18 cellular contexts compared by ENCODE assay signal in genomic region chr9:69485466-69485865, GRCh38.
DNase-seq lines count a peak whose midpoint lies in the region; ATAC-seq and TF ChIP-seq lines count a peak whose summit lies in the region.
"Had no signal": no experiment of that assay in that cellular context is flagged by ENCODE, and none has a peak within 500 bp of the region (broad histone marks: within the 10 kb centered on the region; RNA-seq: fewer than 3 reads in every experiment).

No MANE protein-coding gene starts in this region.

- no peaks in the 10 kb centered on the region for H3K36me3 Mint-ChIP-seq in CD4-positive, alpha-beta T cell (ENCODE audit: low read depth)

- no TSS peak for BruUV-seq in PC-9 (replicated peaks; lab: Mats Ljungman, UMichigan)

- H3K4me1 ChIP-seq in PC-9 (replicated peaks; ENCODE audit: insufficient read depth) (peaks cover 26% of the 10 kb centered on the region), colonic mucosa (no peaks in the 10 kb centered on the region), right lobe of liver (no peaks in the 10 kb centered on the region), spleen (no peaks in the 10 kb centered on the region)
- H3K4me1 ChIP-seq: A549 had no signal

- no peak overlapping the region for H3K27ac ChIP-seq in CD4-positive, alpha-beta T cell (ENCODE audit: low read depth, low read length)
- H3K27ac ChIP-seq in PC-9 (no peak overlapping the region), colonic mucosa (no peak overlapping the region), right lobe of liver (no peak overlapping the region), spleen (no peak overlapping the region)
- H3K27ac ChIP-seq: A549 had no signal

- H3K4me1 Mint-ChIP-seq in CD4-positive, alpha-beta T cell (ENCODE audit: low read depth), result no peaks in the 10 kb centered on the region

- ATAC-seq in CD4-positive, alpha-beta T cell (ENCODE audit: poor library complexity), result peak; percentile 39
- peak in 3 of 4 donors; percentile 30 to 76 (median 34) for ATAC-seq in right lobe of liver
- ATAC-seq: A549, GM23338 had no signal

- H3K27me3 ChIP-seq in CD4-positive, alpha-beta T cell (ENCODE audit: control insufficient read depth, insufficient read depth, low read length), result no peaks in the 10 kb centered on the region
- no peaks in the 10 kb centered on the region for H3K27me3 ChIP-seq in PC-9 (ENCODE audit: insufficient read depth, low read depth)
- H3K27me3 ChIP-seq in colonic mucosa, result no peaks in the 10 kb centered on the region
- no peaks in the 10 kb centered on the region for H3K27me3 ChIP-seq in right lobe of liver
- H3K27me3 ChIP-seq in spleen (replicated peaks in 1 of 7), result no peaks in the 10 kb centered on the region

- no peaks in the 10 kb centered on the region for H4K20me1 ChIP-seq in PC-9 (ENCODE audit: insufficient read depth)

- H3F3A ChIP-seq in PC-9 (ENCODE audit: insufficient read depth, low read depth), result no peaks in the 10 kb centered on the region

- H3K4me3 ChIP-seq in PC-9 (no peak overlapping the region), colonic mucosa (no peak overlapping the region), right lobe of liver (no peak overlapping the region), spleen (no peak overlapping the region)
- H3K4me3 ChIP-seq: A549, GM23338 had no signal

- no peak for TF ChIP-seq CTCF in CD4-positive, alpha-beta T cell (IDR thresholded peaks at IDR 0.05)
- TF ChIP-seq CTCF in PC-9 (conservative IDR thresholded peaks at IDR 0.05) (no peak), colonic mucosa (IDR thresholded peaks at IDR 0.05) (no peak), right lobe of liver (IDR thresholded peaks at IDR 0.05) (no peak), spleen (IDR thresholded peaks at IDR 0.05 in 8 of 11, conservative IDR thresholded peaks at IDR 0.05 in 3 of 11) (no peak)

- H3K9ac ChIP-seq in colonic mucosa (ENCODE audit: low read depth in 2 of 2, low read length in 2 of 2), result no peak overlapping the region

- H3K27ac Mint-ChIP-seq in CD4-positive, alpha-beta T cell, result no peak overlapping the region
- H3K27ac Mint-ChIP-seq: GM23338 had no signal

- POLR2A ChIA-PET in CD4-positive, alpha-beta T cell (lab: Charles Lee), result interaction anchor here (0.5 kb wide), 1 partner anchor 21 kb away, joined by 3 read pairs; no protein-coding TSS in a partner anchor
- POLR2A ChIA-PET in PC-9 (lab: Charles Lee; ENCODE audit: unreplicated experiment), result interaction anchor here (0.6 kb wide), 1 partner anchor 16 kb away, joined by 3 read pairs; no protein-coding TSS in a partner anchor

- H3K36me3 ChIP-seq in PC-9 (ENCODE audit: low read depth) (no peaks in the 10 kb centered on the region), colonic mucosa (no peaks in the 10 kb centered on the region), right lobe of liver (no peaks in the 10 kb centered on the region), spleen (no peaks in the 10 kb centered on the region)

- intact Hi-C loops in CD4-positive, alpha-beta T cell (cut with DNase I, micrococcal nuclease), result no loop called here
- intact Hi-C loops in PC-9 (cut with micrococcal nuclease; ENCODE audit: unreplicated experiment), result no loop called here
- intact Hi-C loops in colonic mucosa (cut with DNase I), result no loop called here
- intact Hi-C loops in right lobe of liver (cut with DNase I), result no loop called here
- intact Hi-C loops in spleen (cut with DNase I; ENCODE audit: low total_unique reads), result no loop called here

- 54% methylated on average over 4 of the region's 4 CpGs for WGBS in right lobe of liver (ENCODE audit: insufficient coverage, low coverage, low lambda C conversion rate, missing lambda C conversion rate)
- WGBS in spleen, 5 donors, result 63 to 88% (median 64%) methylated on average over 4 of the region's 4 CpGs

- CTCF ChIA-PET in CD4-positive, alpha-beta T cell (lab: Charles Lee), result no interaction called here
- CTCF ChIA-PET in PC-9 (lab: Charles Lee), result no interaction called here

- H3K4me3 Mint-ChIP-seq in CD4-positive, alpha-beta T cell, result no peak overlapping the region
- H3K4me3 Mint-ChIP-seq: GM23338 had no signal

- TF ChIP-seq POLR2A in right lobe of liver (IDR thresholded peaks at IDR 0.05), result no peak
- TF ChIP-seq POLR2A in spleen (IDR thresholded peaks at IDR 0.05), result no peak

- H3K27me3 Mint-ChIP-seq in CD4-positive, alpha-beta T cell, result no peaks in the 10 kb centered on the region

- peak overlapping the region; percentile 22 for H3K4me2 ChIP-seq in PC-9
- H3K4me2 ChIP-seq: A549, GM23338 had no signal

- H3K79me2 ChIP-seq in PC-9 (ENCODE audit: low read depth), result no peaks in the 10 kb centered on the region

- H3K9me3 Mint-ChIP-seq in CD4-positive, alpha-beta T cell, result no peaks in the 10 kb centered on the region
- H3K9me3 Mint-ChIP-seq: GM23338 had no signal

- DNase-seq in CD4-positive, alpha-beta T cell, result no peak
- DNase-seq in PC-9, result peak in 1 of 2 experiments; percentile 74
- peak; percentile 66 for DNase-seq in colonic mucosa
- DNase-seq in right lobe of liver, result no peak
- DNase-seq in AG08395 (ENCODE audit: low spot score), result no peak
- no peak for DNase-seq in spleen
- no peak for DNase-seq in hepatic stellate cell (ENCODE audit: low spot score)
- no peak for DNase-seq in NCI-H1694 treated with DMSO at 0.1 percent for 48 hours (lab: John Stamatoyannopoulos, UW)
- DNase-seq: Calu3, DND-41, GDM1, KBM-7, NCI-H1105, NCI-H187 treated with DMSO at 0.1 percent for 48 hours, NCI-H446 treated with DMSO at 0.1 percent for 48 hours, NCI-H82 had no signal

- no peaks in the 10 kb centered on the region for H3K9me2 ChIP-seq in PC-9 (ENCODE audit: insufficient read depth)

- no peaks in the 10 kb centered on the region for H3K9me3 ChIP-seq in CD4-positive, alpha-beta T cell (ENCODE audit: control insufficient read depth, low read length)
- H3K9me3 ChIP-seq in PC-9 (ENCODE audit: insufficient read depth, low read depth), result no peaks in the 10 kb centered on the region; the same call in 1 of the 2 replicates
- no peaks in the 10 kb centered on the region for H3K9me3 ChIP-seq in colonic mucosa
- no peaks in the 10 kb centered on the region for H3K9me3 ChIP-seq in right lobe of liver
- no peaks in the 10 kb centered on the region for H3K9me3 ChIP-seq in spleen
- H3K9me3 ChIP-seq: A549 had no signal

- H2AFZ ChIP-seq in PC-9, result no peak overlapping the region
